Comparison of ENCODE assay signal across 29 cellular contexts in genomic region chr12:42103155-42103554, GRCh38.
"Had no signal": no experiment of that assay in that cellular context is flagged by ENCODE, and none has a peak within 500 bp of the region (broad histone marks: within the 10 kb centered on the region; RNA-seq: fewer than 3 reads in every experiment).

No MANE protein-coding gene starts in this region.

- H3K27me3 Mint-ChIP-seq: activated CD4-positive, alpha-beta memory T cell treated with anti-CD3 and anti-CD28 coated beads for 36 hours; activated CD4-positive, alpha-beta T cell treated with anti-CD3 and anti-CD28 coated beads for 36 hours; activated CD4-positive, alpha-beta T cell treated with anti-CD3 and anti-CD28 coated beads, Interleukin-2, amount 10 ng/mL, durations not matched to agents 24 days and 14 days; activated CD8-positive, alpha-beta memory T cell treated with anti-CD3 and anti-CD28 coated beads, Interleukin-2, amount 10 ng/mL, durations not matched to agents 7 days and 5 days; activated naive CD4-positive, alpha-beta T cell treated with anti-CD3 and anti-CD28 coated beads, Interleukin-2, amount 50 U/mL, for 24 hours; activated naive CD8-positive, alpha-beta T cell treated with anti-CD3 and anti-CD28 coated beads for 36 hours; activated naive CD8-positive, alpha-beta T cell treated with anti-CD3 and anti-CD28 coated beads, Interleukin-2, amount 50 U/mL, for 24 hours had no signal

- H3K9me3 Mint-ChIP-seq: activated CD4-positive, alpha-beta memory T cell treated with anti-CD3 and anti-CD28 coated beads for 36 hours; activated CD4-positive, alpha-beta T cell treated with anti-CD3 and anti-CD28 coated beads, Interleukin-2, amount 10 ng/mL, durations not matched to agents 24 days and 14 days; activated naive CD4-positive, alpha-beta T cell treated with anti-CD3 and anti-CD28 coated beads for 36 hours; activated naive CD4-positive, alpha-beta T cell treated with anti-CD3 and anti-CD28 coated beads, Interleukin-2, amount 50 U/mL, for 24 hours; activated naive CD8-positive, alpha-beta T cell treated with anti-CD3 and anti-CD28 coated beads for 36 hours; activated naive CD8-positive, alpha-beta T cell treated with anti-CD3 and anti-CD28 coated beads, Interleukin-2, amount 50 U/mL, for 24 hours; activated T-helper 1 cell treated with anti-CD3 and anti-CD28 coated beads, Interleukin-12 subunit alpha, Interleukin-12 subunit beta, Interleukin-2, Interleukin-4 antibody, amounts not matched to agents 30 ng/mL and 10 ng/mL and 1 ng/mL, durations not matched to agents 14 hours and 24 hours and 36 hours; activated T-helper 2 cell treated with anti-CD3 and anti-CD28 coated beads, Interferon-gamma antibody, Interleukin-2, Interleukin-4, amounts not matched to agents 10 μg/mL and 5 μg/mL and 100 μg/mL, durations not matched to agents 14 hours and 24 hours and 36 hours had no signal

- ATAC-seq: activated CD4-positive, alpha-beta T cell treated with anti-CD3 and anti-CD28 coated beads for 36 hours; activated CD8-positive, alpha-beta memory T cell treated with anti-CD3 and anti-CD28 coated beads, Interleukin-2, amount 10 ng/mL, durations not matched to agents 7 days and 5 days; activated CD8-positive, alpha-beta T cell treated with anti-CD3 and anti-CD28 coated beads, Interleukin-2, amount 10 ng/mL, durations not matched to agents 7 days and 5 days; activated naive CD8-positive, alpha-beta T cell treated with anti-CD3 and anti-CD28 coated beads, Interleukin-2, amount 50 U/mL, for 24 hours; body of pancreas had no signal

- H3K36me3 ChIP-seq: adrenal gland had no signal

- H3K4me3 ChIP-seq: adrenal gland, body of pancreas, esophagus squamous epithelium had no signal

- H3K36me3 Mint-ChIP-seq: activated naive CD4-positive, alpha-beta T cell treated with anti-CD3 and anti-CD28 coated beads, Interleukin-2, amount 50 U/mL, for 24 hours had no signal

- H3K27me3 ChIP-seq: adrenal gland, body of pancreas, esophagus squamous epithelium had no signal

- H3K4me1 ChIP-seq: adrenal gland, body of pancreas, esophagus squamous epithelium had no signal

- H3K27ac Mint-ChIP-seq: activated CD4-positive, alpha-beta memory T cell treated with anti-CD3 and anti-CD28 coated beads for 36 hours; activated CD4-positive, alpha-beta T cell treated with anti-CD3 and anti-CD28 coated beads for 36 hours; activated CD4-positive, alpha-beta T cell treated with anti-CD3 and anti-CD28 coated beads, Interleukin-2, amount 10 ng/mL, durations not matched to agents 24 days and 14 days; activated CD8-positive, alpha-beta memory T cell treated with anti-CD3 and anti-CD28 coated beads, Interleukin-2, amount 10 ng/mL, durations not matched to agents 7 days and 5 days; activated CD8-positive, alpha-beta T cell treated with anti-CD3 and anti-CD28 coated beads, Interleukin-2, amount 10 ng/mL, durations not matched to agents 7 days and 5 days; activated naive CD4-positive, alpha-beta T cell treated with anti-CD3 and anti-CD28 coated beads for 36 hours; activated naive CD4-positive, alpha-beta T cell treated with anti-CD3 and anti-CD28 coated beads, Interleukin-2, amount 50 U/mL, for 24 hours; activated naive CD8-positive, alpha-beta T cell treated with anti-CD3 and anti-CD28 coated beads for 36 hours; activated naive CD8-positive, alpha-beta T cell treated with anti-CD3 and anti-CD28 coated beads, Interleukin-2, amount 50 U/mL, for 24 hours; activated T-helper 1 cell treated with anti-CD3 and anti-CD28 coated beads, Interleukin-12 subunit alpha, Interleukin-12 subunit beta, Interleukin-2, Interleukin-4 antibody, amounts not matched to agents 30 ng/mL and 10 ng/mL and 1 ng/mL, durations not matched to agents 14 hours and 24 hours and 36 hours; activated T-helper 2 cell treated with anti-CD3 and anti-CD28 coated beads, Interferon-gamma antibody, Interleukin-2, Interleukin-4, amounts not matched to agents 10 μg/mL and 5 μg/mL and 100 μg/mL, durations not matched to agents 14 hours and 24 hours and 36 hours had no signal

- H3K4me3 Mint-ChIP-seq: activated CD4-positive, alpha-beta memory T cell treated with anti-CD3 and anti-CD28 coated beads for 36 hours; activated CD4-positive, alpha-beta T cell treated with anti-CD3 and anti-CD28 coated beads for 36 hours; activated CD4-positive, alpha-beta T cell treated with anti-CD3 and anti-CD28 coated beads, Interleukin-2, amount 10 ng/mL, durations not matched to agents 24 days and 14 days; activated CD8-positive, alpha-beta memory T cell treated with anti-CD3 and anti-CD28 coated beads, Interleukin-2, amount 10 ng/mL, durations not matched to agents 7 days and 5 days; activated CD8-positive, alpha-beta T cell treated with anti-CD3 and anti-CD28 coated beads, Interleukin-2, amount 10 ng/mL, durations not matched to agents 7 days and 5 days; activated naive CD4-positive, alpha-beta T cell treated with anti-CD3 and anti-CD28 coated beads for 36 hours; activated naive CD4-positive, alpha-beta T cell treated with anti-CD3 and anti-CD28 coated beads, Interleukin-2, amount 50 U/mL, for 24 hours; activated naive CD8-positive, alpha-beta T cell treated with anti-CD3 and anti-CD28 coated beads for 36 hours; activated naive CD8-positive, alpha-beta T cell treated with anti-CD3 and anti-CD28 coated beads, Interleukin-2, amount 50 U/mL, for 24 hours; activated T-helper 1 cell treated with anti-CD3 and anti-CD28 coated beads, Interleukin-12 subunit alpha, Interleukin-12 subunit beta, Interleukin-2, Interleukin-4 antibody, amounts not matched to agents 30 ng/mL and 10 ng/mL and 1 ng/mL, durations not matched to agents 14 hours and 24 hours and 36 hours had no signal

- H3K27ac ChIP-seq: adrenal gland, body of pancreas, epithelial cell of prostate, esophagus squamous epithelium had no signal

- DNase-seq: activated CD4-positive, alpha-beta memory T cell treated with anti-CD3 and anti-CD28 coated beads for 36 hours; activated CD4-positive, alpha-beta T cell treated with anti-CD3 and anti-CD28 coated beads for 36 hours; activated CD4-positive, alpha-beta T cell treated with anti-CD3 and anti-CD28 coated beads, Interleukin-2, amount 10 ng/mL, durations not matched to agents 24 days and 14 days; activated CD4-positive, CD25-positive, alpha-beta regulatory T cell; activated CD4-positive, CD25-positive, alpha-beta regulatory T cell treated with anti-CD3 and anti-CD28 coated beads, Interleukin-2, amount 50 U/mL, for 72 hours; activated CD8-positive, alpha-beta memory T cell treated with anti-CD3 and anti-CD28 coated beads, Interleukin-2, amount 10 ng/mL, durations not matched to agents 7 days and 5 days; activated CD8-positive, alpha-beta memory T cell treated with anti-CD3 and anti-CD28 coated beads, Interleukin-2, amount 50 U/mL, for 4 hours; activated CD8-positive, alpha-beta T cell treated with anti-CD3 and anti-CD28 coated beads, Interleukin-2, amount 10 ng/mL, durations not matched to agents 7 days and 5 days; activated effector memory CD4-positive, alpha-beta T cell treated with anti-CD3 and anti-CD28 coated beads, Interleukin-2, amount 50 U/mL, for 16 hours; activated naive CD4-positive, alpha-beta T cell treated with anti-CD3 and anti-CD28 coated beads for 36 hours; activated naive CD8-positive, alpha-beta T cell treated with anti-CD3 and anti-CD28 coated beads for 36 hours; activated naive CD8-positive, alpha-beta T cell treated with anti-CD3 and anti-CD28 coated beads, Interleukin-2, amount 50 U/mL, for 24 hours; activated T-cell treated with anti-CD3 and anti-CD28 coated beads, Interleukin-2, amount 50 U/mL, for 1 hour; activated T-cell treated with anti-CD3 and anti-CD28 coated beads, Interleukin-2, amount 50 U/mL, for 48 hours; adrenal gland; amygdala; aorta; body of pancreas; caudate nucleus; cortex of kidney; dermis blood vessel endothelial cell; effector CD8-positive, alpha-beta T cell; esophagus squamous epithelium; T-helper 2 cell had no signal

- H3K9me3 ChIP-seq: adrenal gland, body of pancreas, esophagus squamous epithelium had no signal

- FAIRE-seq: endothelial cell of umbilical vein had no signal
